ENCODE assay signal across 22 cellular contexts in genomic region chr19:5150902-5151741, GRCh38.
DNase-seq lines count a peak whose midpoint lies in the region; ATAC-seq and TF ChIP-seq lines count a peak whose summit lies in the region.
"Had no signal": no experiment of that assay in that cellular context is flagged by ENCODE, and none has a peak within 500 bp of the region (broad histone marks: within the 10 kb centered on the region; RNA-seq: fewer than 3 reads in every experiment).

No MANE protein-coding gene starts in this region.

- peak overlapping the region; percentile 35; the same call in 1 of the 2 replicates for H3K4me3 ChIP-seq in GM23338
- no peak overlapping the region for H3K4me3 ChIP-seq in HUES6 (ENCODE audit: low read depth, low read length)
- no peak overlapping the region for H3K4me3 ChIP-seq in iPS-15b (ENCODE audit: low read depth, low read length)
- H3K4me3 ChIP-seq: colonic mucosa, ovary, smooth muscle cell had no signal

- H3K27ac Mint-ChIP-seq in GM23338, result no peak overlapping the region
- H3K27ac Mint-ChIP-seq: activated CD8-positive, alpha-beta T cell treated with anti-CD3 and anti-CD28 coated beads for 36 hours; activated naive CD4-positive, alpha-beta T cell treated with anti-CD3 and anti-CD28 coated beads, Interleukin-2, amount 50 U/mL, for 24 hours; activated T-cell treated with anti-CD3 and anti-CD28 coated beads, Interleukin-2, amount 50 U/mL, for 24 hours; T-cell had no signal

- peak in 1 of 2 experiments; percentile 37; a peak in 1 of 4 replicates for TF ChIP-seq CTCF in GM23338 (conservative IDR thresholded peaks at IDR 0.05; ENCODE audit: low read depth in 2 of 2)

- H3K4me3 Mint-ChIP-seq in GM23338, result peak overlapping the region; percentile 49; the same call in 2 of the 3 replicates
- H3K4me3 Mint-ChIP-seq: activated CD8-positive, alpha-beta T cell treated with anti-CD3 and anti-CD28 coated beads for 36 hours; activated naive CD4-positive, alpha-beta T cell treated with anti-CD3 and anti-CD28 coated beads, Interleukin-2, amount 50 U/mL, for 24 hours; activated T-cell treated with anti-CD3 and anti-CD28 coated beads, Interleukin-2, amount 50 U/mL, for 24 hours; T-cell had no signal

- peaks cover 6% of the 10 kb centered on the region; the same call in 2 of the 3 replicates for H3K36me3 Mint-ChIP-seq in GM23338 (ENCODE audit: low read depth)

- no peak overlapping the region for H3K27ac ChIP-seq in GM23338 (ENCODE audit: low read depth)
- peak overlapping the region; percentile 40; the same call in 1 of the 2 replicates for H3K27ac ChIP-seq in HUES6 (ENCODE audit: low read depth, low read length)
- H3K27ac ChIP-seq: colonic mucosa, foreskin keratinocyte, ovary had no signal

- H3K9ac ChIP-seq in HUES6 (ENCODE audit: low read length) (no peak overlapping the region), iPS-15b (ENCODE audit: low read depth, low read length) (peak overlapping the region; percentile 47)

- H3F3A ChIP-seq in GM23338 (replicated peaks; ENCODE audit: low read depth), result 0 out of 2 replicates have a peak, but pooled peaks cover 3% of the 10 kb centered on the region

- DNase-seq in GM23338 (ENCODE audit: low spot score), result peak; percentile 60
- peak; percentile 71 for DNase-seq in posterior vena cava (ENCODE audit: low spot score)
- no peak for DNase-seq in OCI-M1 (lab: John Stamatoyannopoulos, UW)
- DNase-seq in NCI-H1694 treated with DMSO at 0.1 percent for 48 hours (lab: John Stamatoyannopoulos, UW), result no peak
- DNase-seq: activated CD8-positive, alpha-beta T cell treated with anti-CD3 and anti-CD28 coated beads for 36 hours; activated T-cell treated with anti-CD3 and anti-CD28 coated beads, Interleukin-2, amount 50 U/mL, for 24 hours; AML-193; colonic mucosa; foreskin keratinocyte; HCEC 1CT; Kasumi-1; NCI-H1092 treated with DMSO at 0.1 percent for 48 hours; NCI-H226; stimulated activated CD4-positive, alpha-beta T cell treated with anti-CD3 and anti-CD28 coated beads, Interleukin-4, amount 100 ng/mL, for 4 hours; substantia nigra; T-cell had no signal

- H2AFZ ChIP-seq in GM23338, result no peak overlapping the region

- intact Hi-C loops in posterior vena cava (cut with DNase I), result no loop called here

- H3K36me3 ChIP-seq in GM23338 (ENCODE audit: insufficient read depth) (no peaks in the 10 kb centered on the region), HUES6 (ENCODE audit: control insufficient read depth, insufficient read depth, low read length) (peaks cover 14% of the 10 kb centered on the region), iPS-15b (ENCODE audit: control insufficient read depth, insufficient read depth, low read length) (peaks cover 5% of the 10 kb centered on the region)
- H3K36me3 ChIP-seq: colonic mucosa, ovary had no signal

- no peaks in the 10 kb centered on the region for H3K9me2 ChIP-seq in GM23338 (ENCODE audit: insufficient read depth)

- H3K9me3 ChIP-seq in HUES6 (ENCODE audit: control insufficient read depth, insufficient read depth, low read depth, low read length) (no peaks in the 10 kb centered on the region), iPS-15b (ENCODE audit: control insufficient read depth, insufficient read depth, low read length) (no peaks in the 10 kb centered on the region)
- H3K9me3 ChIP-seq: colonic mucosa, ovary had no signal

- peaks cover 13% of the 10 kb centered on the region for H3K27me3 Mint-ChIP-seq in GM23338 (ENCODE audit: insufficient read depth, low read depth, poor library complexity)
- H3K27me3 Mint-ChIP-seq: activated CD8-positive, alpha-beta T cell treated with anti-CD3 and anti-CD28 coated beads for 36 hours; activated naive CD4-positive, alpha-beta T cell treated with anti-CD3 and anti-CD28 coated beads, Interleukin-2, amount 50 U/mL, for 24 hours; activated T-cell treated with anti-CD3 and anti-CD28 coated beads, Interleukin-2, amount 50 U/mL, for 24 hours; T-cell had no signal

- H3K4me1 Mint-ChIP-seq in GM23338, result peaks cover 26% of the 10 kb centered on the region
- H3K4me1 Mint-ChIP-seq: activated naive CD4-positive, alpha-beta T cell treated with anti-CD3 and anti-CD28 coated beads, Interleukin-2, amount 50 U/mL, for 24 hours had no signal

- peak; percentile 26 for ATAC-seq in GM23338
- no peak for ATAC-seq in GM21360 (IDR thresholded peaks at IDR 0.05; ENCODE audit: unreplicated experiment)
- ATAC-seq: activated CD8-positive, alpha-beta T cell treated with anti-CD3 and anti-CD28 coated beads for 36 hours; foreskin keratinocyte; T-cell had no signal

- H3K79me2 ChIP-seq in GM23338 (replicated peaks; ENCODE audit: insufficient read depth), result no peaks in the 10 kb centered on the region

- no peaks in the 10 kb centered on the region for H4K20me1 ChIP-seq in GM23338 (replicated peaks; ENCODE audit: insufficient read depth)

- H3K4me1 ChIP-seq in GM23338 (ENCODE audit: insufficient read depth) (peaks cover 7% of the 10 kb centered on the region), HUES6 (ENCODE audit: control insufficient read depth, insufficient read depth, low read length) (peaks cover 15% of the 10 kb centered on the region), iPS-15b (ENCODE audit: control insufficient read depth, insufficient read depth, low read length) (no peaks in the 10 kb centered on the region)
- H3K4me1 ChIP-seq: colonic mucosa, foreskin keratinocyte had no signal

- H3K27me3 ChIP-seq in GM23338 (ENCODE audit: insufficient read depth) (no peaks in the 10 kb centered on the region), HUES6 (ENCODE audit: control insufficient read depth, insufficient read depth, low read length) (no peaks in the 10 kb centered on the region), iPS-15b (ENCODE audit: control insufficient read depth, insufficient read depth, low read length) (no peaks in the 10 kb centered on the region)
- H3K27me3 ChIP-seq: colonic mucosa, ovary had no signal

- H3K9me3 Mint-ChIP-seq in GM23338, result no peaks in the 10 kb centered on the region
- H3K9me3 Mint-ChIP-seq: activated CD8-positive, alpha-beta T cell treated with anti-CD3 and anti-CD28 coated beads for 36 hours; activated naive CD4-positive, alpha-beta T cell treated with anti-CD3 and anti-CD28 coated beads, Interleukin-2, amount 50 U/mL, for 24 hours; activated T-cell treated with anti-CD3 and anti-CD28 coated beads, Interleukin-2, amount 50 U/mL, for 24 hours; T-cell had no signal

- H3K4me2 ChIP-seq in GM23338, result peak overlapping the region; percentile 69; the same call in 1 of the 2 replicates
- H3K4me2 ChIP-seq: smooth muscle cell had no signal

TF ChIP-seq in GM23338, 12 proteins besides CTCF, POLR2A, EP300 and RAD21 (continues in another document):
- no peak for TF ChIP-seq STAT1 (IDR thresholded peaks at IDR 0.05; ENCODE audit: unreplicated experiment)
- TF ChIP-seq NANOG (IDR thresholded peaks at IDR 0.05; ENCODE audit: borderline replicate concordance), result no peak
- TF ChIP-seq ETS1 (IDR thresholded peaks at IDR 0.05), result no peak
- no peak for TF ChIP-seq ZNF331 (CRISPR knock-in tag; IDR thresholded peaks at IDR 0.05; ENCODE audit: low read depth)
- TF ChIP-seq POLR2AphosphoS5 (IDR thresholded peaks at IDR 0.05; ENCODE audit: low read depth), result no peak
- no peak for TF ChIP-seq JUNB (IDR thresholded peaks at IDR 0.05; ENCODE audit: unreplicated experiment)
- no peak for TF ChIP-seq CREB1 (CRISPR knock-in tag; IDR thresholded peaks at IDR 0.05; ENCODE audit: low read depth)
- TF ChIP-seq EZH2phosphoT487 (IDR thresholded peaks at IDR 0.05; ENCODE audit: unreplicated experiment), result no peak

Comparison
In these comparisons a context has a peak if more than half of its experiments do, and no peak if none do; other contexts are left out.
1. DNase-seq: peak in GM23338 (single experiment) and posterior vena cava (single experiment); none in OCI-M1 (single experiment) and NCI-H1694 treated with DMSO at 0.1 percent for 48 hours (single experiment).